ENCODE assay signal across 1 cellular context in genomic region chr7:21218155-21218554, GRCh38.
TF ChIP-seq lines count a peak whose summit lies in the region.

No MANE protein-coding gene starts in this region.

TF ChIP-seq in GM23338, 12 proteins besides CTCF, POLR2A, EP300 and RAD21 (continued from another document):
- TF ChIP-seq REST (IDR thresholded peaks at IDR 0.05; ENCODE audit: unreplicated experiment) (no peak), EZH2 (IDR thresholded peaks at IDR 0.05; ENCODE audit: low read depth, unreplicated experiment) (no peak), ZNF462 (CRISPR knock-in tag; IDR thresholded peaks at IDR 0.05) (no peak), POLR2AphosphoS5 (IDR thresholded peaks at IDR 0.05; ENCODE audit: low read depth) (no peak), STAT1 (IDR thresholded peaks at IDR 0.05; ENCODE audit: unreplicated experiment) (no peak), ZNF114 (CRISPR knock-in tag; IDR thresholded peaks at IDR 0.05) (no peak), CREB1 (CRISPR knock-in tag; IDR thresholded peaks at IDR 0.05; ENCODE audit: low read depth) (no peak)
